ENCODE assay signal across 10 cellular contexts in genomic region chr2:38485734-38486133, GRCh38.
DNase-seq lines count a peak whose midpoint lies in the region; ATAC-seq and TF ChIP-seq lines count a peak whose summit lies in the region.
"Had no signal": no experiment of that assay in that cellular context is flagged by ENCODE, and none has a peak within 500 bp of the region (broad histone marks: within the 10 kb centered on the region; RNA-seq: fewer than 3 reads in every experiment).

No MANE protein-coding gene starts in this region.

- H3K4me3 Mint-ChIP-seq in activated T-cell treated with anti-CD3 and anti-CD28 coated beads, Interleukin-2, amount 50 U/mL, for 72 hours = no peak overlapping the region
- H3K4me3 Mint-ChIP-seq: activated naive CD8-positive, alpha-beta T cell treated with anti-CD3 and anti-CD28 coated beads for 36 hours had no signal

- peak; percentile 71 for DNase-seq in GM10248 (ENCODE audit: extremely low spot score)
- DNase-seq in NOMO-1 treated with dmso at 0.1 percent for 144 hours (lab: John Stamatoyannopoulos, UW; ENCODE audit: unreplicated experiment) = peak; percentile 80
- no peak for DNase-seq in NCI-H82 (lab: John Stamatoyannopoulos, UW)
- no peak for DNase-seq in activated gamma-delta T cell (lab: John Stamatoyannopoulos, UW)
- no peak for DNase-seq in activated effector memory CD4-positive, alpha-beta T cell treated with anti-CD3 and anti-CD28 coated beads, Interleukin-2, amount 50 U/mL, for 16 hours
- no peak for DNase-seq in activated T-cell treated with anti-CD3 and anti-CD28 coated beads, Interleukin-2, amount 50 U/mL, for 72 hours
- DNase-seq: activated naive CD8-positive, alpha-beta T cell treated with anti-CD3 and anti-CD28 coated beads for 36 hours; uterus had no signal

- ATAC-seq in GM19395 (IDR thresholded peaks at IDR 0.05; ENCODE audit: unreplicated experiment) (peak; percentile 99), HG03025 (IDR thresholded peaks at IDR 0.05; ENCODE audit: low FRiP score, unreplicated experiment) (peak; percentile 89)
- no peak for ATAC-seq in activated T-cell treated with anti-CD3 and anti-CD28 coated beads, Interleukin-2, amount 50 U/mL, for 72 hours (replicated peaks in 1 of 2)

- no peaks in the 10 kb centered on the region for H3K4me1 Mint-ChIP-seq in activated T-cell treated with anti-CD3 and anti-CD28 coated beads, Interleukin-2, amount 50 U/mL, for 72 hours (ENCODE audit: low read depth)
- H3K4me1 Mint-ChIP-seq: activated naive CD8-positive, alpha-beta T cell treated with anti-CD3 and anti-CD28 coated beads for 36 hours had no signal

- peak; percentile 15 for TF ChIP-seq CTCF in GM10248 (IDR thresholded peaks at IDR 0.05; ENCODE audit: control extremely low read depth, extremely low read depth, low read depth, missing control alignments)

- CTCF ChIA-PET in GM10248 (lab: Yijun Ruan, JAX) = interaction anchor here (0.7 to 2.3 kb wide), 4 partner anchors 8 to 96 kb away, joined by 3 to 10 read pairs (median 4); no protein-coding TSS in a partner anchor

- no peak overlapping the region for H3K27ac Mint-ChIP-seq in activated T-cell treated with anti-CD3 and anti-CD28 coated beads, Interleukin-2, amount 50 U/mL, for 72 hours
- H3K27ac Mint-ChIP-seq: activated naive CD8-positive, alpha-beta T cell treated with anti-CD3 and anti-CD28 coated beads for 36 hours had no signal

- peaks cover under 1% of the 10 kb centered on the region in 2 donors for H3K36me3 Mint-ChIP-seq in activated T-cell treated with anti-CD3 and anti-CD28 coated beads, Interleukin-2, amount 50 U/mL, for 72 hours (ENCODE audit: insufficient read depth in 2 of 2)
- H3K36me3 Mint-ChIP-seq: activated naive CD8-positive, alpha-beta T cell treated with anti-CD3 and anti-CD28 coated beads for 36 hours had no signal

- POLR2A ChIA-PET in GM10248 (lab: Yijun Ruan, JAX) = no interaction called here

- peaks cover under 1 to 1% of the 10 kb centered on the region in 2 donors for H3K9me3 Mint-ChIP-seq in activated T-cell treated with anti-CD3 and anti-CD28 coated beads, Interleukin-2, amount 50 U/mL, for 72 hours

- peaks cover 11% of the 10 kb centered on the region for H3K27me3 Mint-ChIP-seq in activated T-cell treated with anti-CD3 and anti-CD28 coated beads, Interleukin-2, amount 50 U/mL, for 72 hours (ENCODE audit: low read depth)
- H3K27me3 Mint-ChIP-seq: activated naive CD8-positive, alpha-beta T cell treated with anti-CD3 and anti-CD28 coated beads for 36 hours had no signal

Comparison
In these comparisons a context has a peak if more than half of its experiments do, and no peak if none do; other contexts are left out.
1. DNase-seq: peak in GM10248 (single experiment) and NOMO-1 treated with dmso at 0.1 percent for 144 hours (single experiment); none in NCI-H82 (single experiment), activated gamma-delta T cell (single experiment), activated effector memory CD4-positive, alpha-beta T cell treated with anti-CD3 and anti-CD28 coated beads, Interleukin-2, amount 50 U/mL, for 16 hours (single experiment) and activated T-cell treated with anti-CD3 and anti-CD28 coated beads, Interleukin-2, amount 50 U/mL, for 72 hours (0 of 2).
2. ATAC-seq: peak in GM19395 (single experiment) and HG03025 (single experiment); none in activated T-cell treated with anti-CD3 and anti-CD28 coated beads, Interleukin-2, amount 50 U/mL, for 72 hours (0 of 2).